ENCODE assay signal across 11 cellular contexts in the genomic region with DNA sequence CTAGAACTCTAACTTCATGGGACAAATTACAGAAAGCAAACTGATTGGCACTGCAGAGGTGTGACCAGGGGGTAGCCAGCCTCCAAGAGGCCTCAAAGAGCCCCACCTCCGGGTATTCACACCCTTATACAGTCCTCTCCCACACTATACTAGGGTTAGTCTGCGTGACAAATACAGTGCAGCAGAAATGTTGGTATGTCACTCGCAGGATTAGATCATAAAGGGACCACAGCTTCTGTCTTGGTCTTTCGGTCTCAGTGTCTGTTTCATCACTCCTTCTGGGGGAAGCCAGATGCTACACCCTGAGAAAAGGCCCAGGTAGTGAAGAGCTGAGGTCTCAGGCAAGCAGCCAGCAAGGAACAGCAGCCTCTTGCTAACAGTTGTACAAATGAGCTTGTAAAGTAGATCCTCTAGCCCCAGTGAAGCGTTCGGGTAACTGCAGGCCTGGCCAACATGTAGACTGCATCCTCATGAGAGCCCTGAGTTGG.
A peak's percentile ranks its signal among the peaks of the same experiment; 100 is the strongest.
DNase-seq lines count a peak whose midpoint lies in the region; ATAC-seq and TF ChIP-seq lines count a peak whose summit lies in the region.
"Had no signal": no experiment of that assay in that cellular context is flagged by ENCODE, and none has a peak within 500 bp of the region (broad histone marks: within the 10 kb centered on the region; RNA-seq: fewer than 3 reads in every experiment).

No MANE protein-coding gene starts in this region.

- DNase-seq in activated gamma-delta T cell treated with anti-CD3 and anti-CD28 coated beads, Interleukin-2, amount 50 U/mL, for 16 hours (ENCODE audit: low read depth), result peak; percentile 11
- DNase-seq in activated gamma-delta T cell (lab: John Stamatoyannopoulos, UW) (no peak), testis (peak; percentile 61), tibial artery (no peak), NCI-H2107 treated with DMSO at 0.1 percent for 48 hours (lab: John Stamatoyannopoulos, UW; ENCODE audit: unreplicated experiment) (no peak)
- DNase-seq in activated naive CD4-positive, alpha-beta T cell treated with anti-CD3 and anti-CD28 coated beads for 36 hours, result peak; percentile 58
- DNase-seq: activated B cell treated with CpG ODN at 0.5 μM for 24 hours had no signal

- H3K4me1 Mint-ChIP-seq in activated naive CD4-positive, alpha-beta T cell treated with anti-CD3 and anti-CD28 coated beads for 36 hours (ENCODE audit: low read depth), result peaks cover 38% of the 10 kb centered on the region

- H3K27me3 ChIP-seq in testis (no peaks in the 10 kb centered on the region), tibial artery (no peaks in the 10 kb centered on the region)
- H3K27me3 ChIP-seq: BLaER1 had no signal

- H3K36me3 ChIP-seq in testis (ENCODE audit: low read depth, missing control alignments) (no peaks in the 10 kb centered on the region), tibial artery (peaks cover 26 to 48% (median 44%) of the 10 kb centered on the region in 3 donors)

- TF ChIP-seq CTCF in testis (IDR thresholded peaks at IDR 0.05) (no peak), tibial artery (IDR thresholded peaks at IDR 0.05) (no peak)

- H3K9me3 ChIP-seq in testis (no peaks in the 10 kb centered on the region), tibial artery (no peaks in the 10 kb centered on the region)
- H3K9me3 ChIP-seq: BLaER1 had no signal

- H3K27me3 Mint-ChIP-seq in activated naive CD4-positive, alpha-beta T cell treated with anti-CD3 and anti-CD28 coated beads for 36 hours (ENCODE audit: low read depth), result no peaks in the 10 kb centered on the region
- H3K27me3 Mint-ChIP-seq: activated B cell treated with CpG ODN at 0.5 μM for 24 hours, IgD-negative memory B cell had no signal

- TF ChIP-seq POLR2A in testis (IDR thresholded peaks at IDR 0.05), result no peak

- peaks cover 1% of the 10 kb centered on the region for H3K9me3 Mint-ChIP-seq in activated naive CD4-positive, alpha-beta T cell treated with anti-CD3 and anti-CD28 coated beads for 36 hours
- H3K9me3 Mint-ChIP-seq: activated B cell treated with CpG ODN at 0.5 μM for 24 hours, IgD-negative memory B cell had no signal

- H3K4me3 ChIP-seq in testis (no peak overlapping the region), tibial artery (no peak overlapping the region)
- H3K4me3 ChIP-seq: BLaER1 had no signal

- ATAC-seq in HG02970 (IDR thresholded peaks at IDR 0.05; ENCODE audit: low FRiP score, unreplicated experiment) (peak; percentile 68), esophagus mucosa (no peak)

- no peak overlapping the region for H3K27ac ChIP-seq in testis
- no peak overlapping the region for H3K27ac ChIP-seq in tibial artery
- H3K27ac ChIP-seq: BLaER1 had no signal

- CTCF ChIA-PET in activated naive CD4-positive, alpha-beta T cell treated with anti-CD3 and anti-CD28 coated beads for 36 hours (lab: Charles Lee), result interaction anchor here (0.6 to 2.6 kb wide), 12 partner anchors 8 to 1132 kb away, joined by 3 to 10 read pairs (median 4); no protein-coding TSS in a partner anchor

- 72 to 76% methylated on average over 6 of the region's 6 CpGs for WGBS in testis, 2 donors

- no peak overlapping the region for H3K4me3 Mint-ChIP-seq in activated naive CD4-positive, alpha-beta T cell treated with anti-CD3 and anti-CD28 coated beads for 36 hours
- H3K4me3 Mint-ChIP-seq: activated B cell treated with CpG ODN at 0.5 μM for 24 hours, IgD-negative memory B cell had no signal

- intact Hi-C loops in activated naive CD4-positive, alpha-beta T cell treated with anti-CD3 and anti-CD28 coated beads for 36 hours (cut with micrococcal nuclease), result loop anchor here (1.0 kb wide), 1 partner anchor 11 kb away; no protein-coding TSS in a partner anchor
- intact Hi-C loops in testis (cut with DNase I; ENCODE audit: low total_unique reads) (no loop called here), tibial artery (cut with DNase I; ENCODE audit: low total_unique reads) (loop anchor here (5.0 kb wide), 1 partner anchor 35 kb away; no protein-coding TSS in a partner anchor)

- H3K36me3 Mint-ChIP-seq in activated naive CD4-positive, alpha-beta T cell treated with anti-CD3 and anti-CD28 coated beads for 36 hours (ENCODE audit: low read depth), result peaks cover 40% of the 10 kb centered on the region

- H3K27ac Mint-ChIP-seq in activated naive CD4-positive, alpha-beta T cell treated with anti-CD3 and anti-CD28 coated beads for 36 hours, result no peak overlapping the region
- H3K27ac Mint-ChIP-seq: activated B cell treated with CpG ODN at 0.5 μM for 24 hours had no signal

- H3K4me1 ChIP-seq in testis, result peaks cover 10% of the 10 kb centered on the region
- peaks cover 0 to 25% (median 4%) of the 10 kb centered on the region in 4 donors for H3K4me1 ChIP-seq in tibial artery

Comparison
In these comparisons a context has a peak if more than half of its experiments do, and no peak if none do; other contexts are left out.
1. DNase-seq: peak in activated gamma-delta T cell treated with anti-CD3 and anti-CD28 coated beads, Interleukin-2, amount 50 U/mL, for 16 hours (single experiment), activated naive CD4-positive, alpha-beta T cell treated with anti-CD3 and anti-CD28 coated beads for 36 hours (single experiment) and testis (single experiment); none in activated gamma-delta T cell (single experiment), tibial artery (0 of 2) and NCI-H2107 treated with DMSO at 0.1 percent for 48 hours (single experiment).